15 cellular contexts compared by ENCODE assay signal in genomic region chr11:110134120-110134519, GRCh38. TPM values are rescaled to one million over a fixed set of nuclear protein-coding genes. Genes with fewer than 3 reads are reported as not detected.
DNase-seq lines count a peak whose midpoint lies in the region; ATAC-seq, FAIRE-seq and TF ChIP-seq lines count a peak whose summit lies in the region.
"Had no signal": no experiment of that assay in that cellular context is flagged by ENCODE, and none has a peak within 500 bp of the region (broad histone marks: within the 10 kb centered on the region; RNA-seq: fewer than 3 reads in every experiment).

No MANE protein-coding gene starts in this region.

- peak overlapping the region; percentile 88 for H3K4me3 Mint-ChIP-seq in glutamatergic neuron (ENCODE audit: unreplicated experiment)
- H3K4me3 Mint-ChIP-seq in chondrocyte (ENCODE audit: unreplicated experiment), result no peak overlapping the region
- H3K4me3 Mint-ChIP-seq: activated naive CD4-positive, alpha-beta T cell treated with anti-CD3 and anti-CD28 coated beads, Interleukin-2, amount 10 ng/mL, durations not matched to agents 7 days and 5 days had no signal

- H3K9ac ChIP-seq in SK-N-SH, result no peak overlapping the region

- no peaks in the 10 kb centered on the region for H4K20me1 ChIP-seq in SK-N-SH (ENCODE audit: insufficient read depth)
- no peaks in the 10 kb centered on the region for H4K20me1 ChIP-seq in OCI-LY7 (ENCODE audit: insufficient read depth, low read length)

- no peak for FAIRE-seq in H54 (lab: Jason Lieb, UNC)
- FAIRE-seq: D721Med had no signal

- H3K27ac Mint-ChIP-seq in glutamatergic neuron (ENCODE audit: unreplicated experiment), result peak overlapping the region; percentile 83
- H3K27ac Mint-ChIP-seq in chondrocyte (ENCODE audit: unreplicated experiment), result no peak overlapping the region
- H3K27ac Mint-ChIP-seq: activated naive CD4-positive, alpha-beta T cell treated with anti-CD3 and anti-CD28 coated beads, Interleukin-2, amount 10 ng/mL, durations not matched to agents 7 days and 5 days had no signal

- TF ChIP-seq CTCF in SK-N-SH (IDR thresholded peaks at IDR 0.05) (no peak), glutamatergic neuron (IDR thresholded peaks at IDR 0.05; ENCODE audit: partially characterized antibody, unreplicated experiment) (no peak), chondrocyte (IDR thresholded peaks at IDR 0.05) (no peak), OCI-LY7 (conservative IDR thresholded peaks at IDR 0.05; ENCODE audit: low read length) (no peak)

- DNase-seq in SK-N-SH (no peak), NCI-H748 treated with DMSO at 0.1 percent for 48 hours (lab: John Stamatoyannopoulos, UW) (peak; percentile 92), glutamatergic neuron (no peak), H54 (ENCODE audit: insufficient read length, low spot score) (no peak), NCI-H1694 treated with DMSO at 0.1 percent for 48 hours (lab: John Stamatoyannopoulos, UW) (no peak), chondrocyte (ENCODE audit: low spot score) (no peak), OCI-LY7 (ENCODE audit: low spot score) (no peak)
- DNase-seq: ACHN; activated naive CD4-positive, alpha-beta T cell treated with anti-CD3 and anti-CD28 coated beads, Interleukin-2, amount 10 ng/mL, durations not matched to agents 7 days and 5 days; central memory CD4-positive, alpha-beta T cell; pancreas; stimulated activated CD4-positive, alpha-beta T cell treated with anti-CD3 and anti-CD28 coated beads, Interleukin-15, amount 100 ng/mL, for 24 hours; upper lobe of right lung had no signal

- H3K4me2 ChIP-seq in SK-N-SH (no peak overlapping the region), OCI-LY7 (ENCODE audit: low read length) (no peak overlapping the region)

- TF ChIP-seq POLR2A in H54 (IDR thresholded peaks at IDR 0.05; ENCODE audit: low read depth, low read length), result no peak

- H3K79me2 ChIP-seq in SK-N-SH (ENCODE audit: insufficient read depth) (peaks cover 20% of the 10 kb centered on the region), OCI-LY7 (ENCODE audit: insufficient read depth, low read depth, low read length) (no peaks in the 10 kb centered on the region)

- H3K4me1 Mint-ChIP-seq in glutamatergic neuron (ENCODE audit: low read depth, unreplicated experiment) (peaks cover 29% of the 10 kb centered on the region), chondrocyte (ENCODE audit: low read depth) (no peaks in the 10 kb centered on the region)
- H3K4me1 Mint-ChIP-seq: activated naive CD4-positive, alpha-beta T cell treated with anti-CD3 and anti-CD28 coated beads, Interleukin-2, amount 10 ng/mL, durations not matched to agents 7 days and 5 days had no signal

- no TSS peak for BruUV-seq in OCI-LY7 (replicated peaks; lab: Mats Ljungman, UMichigan)

- no peaks in the 10 kb centered on the region for H3F3A ChIP-seq in SK-N-SH (replicated peaks; ENCODE audit: insufficient read depth)

- H3K9me3 Mint-ChIP-seq in glutamatergic neuron (ENCODE audit: unreplicated experiment), result peaks cover 16% of the 10 kb centered on the region
- H3K9me3 Mint-ChIP-seq in chondrocyte (ENCODE audit: low read depth), result no peaks in the 10 kb centered on the region
- H3K9me3 Mint-ChIP-seq: activated naive CD4-positive, alpha-beta T cell treated with anti-CD3 and anti-CD28 coated beads, Interleukin-2, amount 10 ng/mL, durations not matched to agents 7 days and 5 days had no signal

- no peak for TF ChIP-seq EP300 in SK-N-SH (IDR thresholded peaks at IDR 0.05; ENCODE audit: borderline replicate concordance in 1 of 2, low read depth in 1 of 2, low read length in 1 of 2)

- peaks cover 3 to 7% of the 10 kb centered on the region in 2 experiments for H3K36me3 ChIP-seq in SK-N-SH (replicated peaks in 1 of 2; ENCODE audit: control insufficient read depth in 1 of 2, insufficient read depth in 2 of 2, low read length in 1 of 2)
- no peaks in the 10 kb centered on the region for H3K36me3 ChIP-seq in OCI-LY7 (ENCODE audit: insufficient read depth, low read length)
- H3K36me3 ChIP-seq: pancreas, upper lobe of right lung had no signal

- intact Hi-C loops in OCI-LY7 (cut with micrococcal nuclease; ENCODE audit: unreplicated experiment), result no loop called here

- H3K9me3 ChIP-seq in SK-N-SH, result no peaks in the 10 kb centered on the region
- H3K9me3 ChIP-seq in OCI-LY7 (ENCODE audit: low read length), result no peaks in the 10 kb centered on the region
- H3K9me3 ChIP-seq: pancreas, upper lobe of right lung had no signal

- no peaks in the 10 kb centered on the region for H3K27me3 ChIP-seq in SK-N-SH (ENCODE audit: insufficient read depth)
- H3K27me3 ChIP-seq: pancreas, upper lobe of right lung had no signal

- CTCF ChIA-PET in SK-N-SH (lab: Yijun Ruan, JAX), result interaction anchor here (1.0 kb wide), 1 partner anchor 26 kb away, joined by 3 read pairs; no protein-coding TSS in a partner anchor
- CTCF ChIA-PET in OCI-LY7 (lab: Charles Lee; ENCODE audit: unreplicated experiment), result no interaction called here

- H3K36me3 Mint-ChIP-seq in glutamatergic neuron (ENCODE audit: unreplicated experiment) (no peaks in the 10 kb centered on the region), chondrocyte (ENCODE audit: low read depth) (no peaks in the 10 kb centered on the region)
- H3K36me3 Mint-ChIP-seq: activated naive CD4-positive, alpha-beta T cell treated with anti-CD3 and anti-CD28 coated beads, Interleukin-2, amount 10 ng/mL, durations not matched to agents 7 days and 5 days had no signal

- POLR2A ChIA-PET in SK-N-SH (lab: Yijun Ruan, JAX) (no interaction called here), OCI-LY7 (lab: Charles Lee) (interaction anchor here (0.9 to 1.2 kb wide), 2 partner anchors 10 to 77 kb away, joined by 3 to 4 read pairs; no protein-coding TSS in a partner anchor)

- 80% methylated on average over 6 of the region's 6 CpGs for WGBS in SK-N-SH (ENCODE audit: low lambda C conversion rate)

- ATAC-seq in SK-N-SH treated with all-trans-retinoic acid at 6 μM for 48 hours, result no peak
- ATAC-seq: pancreas, upper lobe of right lung had no signal

- peaks cover 4% of the 10 kb centered on the region; the same call in 1 of the 2 replicates for H3K9me2 ChIP-seq in SK-N-SH
- no peaks in the 10 kb centered on the region for H3K9me2 ChIP-seq in OCI-LY7 (ENCODE audit: insufficient read depth, low read length)

- H3K27ac ChIP-seq in SK-N-SH (ENCODE audit: low read depth in 2 of 2, low read length in 1 of 2) (no peak overlapping the region; a peak in 1 of 4 replicates), OCI-LY7 (ENCODE audit: low read depth, low read length, poor library complexity, severe bottlenecking) (no peak overlapping the region)
- H3K27ac ChIP-seq: pancreas, upper lobe of right lung had no signal

- no peak overlapping the region for H2AFZ ChIP-seq in SK-N-SH (ENCODE audit: low read depth)
- H2AFZ ChIP-seq in OCI-LY7 (ENCODE audit: low read length), result no peak overlapping the region

- H3K27me3 Mint-ChIP-seq in glutamatergic neuron (ENCODE audit: unreplicated experiment) (peaks cover 11% of the 10 kb centered on the region), chondrocyte (ENCODE audit: low read depth) (no peaks in the 10 kb centered on the region)
- H3K27me3 Mint-ChIP-seq: activated naive CD4-positive, alpha-beta T cell treated with anti-CD3 and anti-CD28 coated beads, Interleukin-2, amount 10 ng/mL, durations not matched to agents 7 days and 5 days had no signal

- H3K4me1 ChIP-seq in SK-N-SH (ENCODE audit: control insufficient read depth in 1 of 2, insufficient read depth in 2 of 2, low read depth in 1 of 2, low read length in 1 of 2) (peaks cover 14 to 48% of the 10 kb centered on the region in 2 experiments; a peak in 3 of 4 replicates), OCI-LY7 (ENCODE audit: insufficient read depth, low read length, poor library complexity, severe bottlenecking) (no peaks in the 10 kb centered on the region)
- H3K4me1 ChIP-seq: pancreas, upper lobe of right lung had no signal

- H3K4me3 ChIP-seq in SK-N-SH (ENCODE audit: low read depth in 2 of 2, low read length in 1 of 2) (no peak overlapping the region), OCI-LY7 (ENCODE audit: low read depth, low read length, poor library complexity, severe bottlenecking) (no peak overlapping the region)
- H3K4me3 ChIP-seq: pancreas, upper lobe of right lung had no signal

- TF ChIP-seq RAD21 in SK-N-SH (IDR thresholded peaks at IDR 0.05; ENCODE audit: low read length), result no peak

TF ChIP-seq in SK-N-SH treated with all-trans-retinoic acid at 6 μM for 48 hours, 23 proteins besides CTCF, POLR2A, EP300 and RAD21:
- 0 out of 2 replicates have a peak, but pooled peaks have one; percentile 9 for TF ChIP-seq ISL1 (CRISPR knock-in tag; IDR thresholded peaks at IDR 0.05)
- no peak for TF ChIP-seq ZFP3 (CRISPR knock-in tag; IDR thresholded peaks at IDR 0.05)

TF ChIP-seq in SK-N-SH, 30 proteins besides CTCF, POLR2A, EP300 and RAD21 (continues in another document):
- TF ChIP-seq ELF1 (IDR thresholded peaks at IDR 0.05) (no peak), RFX5 (IDR thresholded peaks at IDR 0.05; ENCODE audit: low read length) (no peak), GATA2 (CRISPR knock-in tag; IDR thresholded peaks at IDR 0.05) (no peak), GABPA (IDR thresholded peaks at IDR 0.05; ENCODE audit: low read depth) (no peak), USF2 (IDR thresholded peaks at IDR 0.05; ENCODE audit: borderline replicate concordance, low read depth, low read length) (no peak)

RNA-seq across cellular contexts. Expression of gene ZC3H12C, which starts 40.9 kb away (rescaled TPM):
- 2.8 and 3.9 TPM in 2 replicates for polyA plus RNA-seq in SK-N-SH (2012; rRNA removed)
- 2.6 and 3.0 TPM in 2 replicates for polyA plus RNA-seq in SK-N-SH (2012; cell fraction: cytosol; rRNA removed)
- polyA plus RNA-seq in SK-N-SH (2012; cell fraction: nucleus; rRNA removed), result 3.9 and 5.8 TPM in 2 replicates
- 60.6 TPM for total RNA-seq in glutamatergic neuron (ENCODE audit: unreplicated experiment)
- total RNA-seq in chondrocyte, result 8.9 to 10.2 TPM (median 10.1 TPM) in 3 replicates
- not detected in 2 replicates for total RNA-seq in OCI-LY7 (2014; rRNA removed; shearing (Covaris generic))
- not detected in 2 replicates for total RNA-seq in OCI-LY7 (2022)
